In genomic region chr2:135985018-135985825, GRCh38 we compare ENCODE assay signal across 8 cellular contexts.
A peak's percentile ranks its signal among the peaks of the same experiment; 100 is the strongest.
DNase-seq lines count a peak whose midpoint lies in the region; ATAC-seq lines count a peak whose summit lies in the region.

DARS1 (minus strand) TSS chr2:135985626; CDS start chr2:135985468, 158 bp downstream.

- peak; percentile 75 for ATAC-seq in GM19043 (IDR thresholded peaks at IDR 0.05; ENCODE audit: low read depth, unreplicated experiment)
- peak; percentile 88 for ATAC-seq in HG03354 (IDR thresholded peaks at IDR 0.05; ENCODE audit: poor library complexity, severe bottlenecking, unreplicated experiment)
- ATAC-seq in activated CD4-positive, CD25-positive, alpha-beta regulatory T cell treated with anti-CD3 and anti-CD28 coated beads, Interleukin-2, amount 50 U/mL, for 24 hours: peak; percentile 76 to 81

- peak; percentile 74 to 80 for DNase-seq in AML-193 (lab: John Stamatoyannopoulos, UW)
- peak; percentile 88 to 98 for DNase-seq in NCI-H446 (lab: John Stamatoyannopoulos, UW)
- peak; percentile 87 for DNase-seq in cerebellar cortex (ENCODE audit: low spot score)
- DNase-seq in islet precursor cell: peak; percentile 97
- DNase-seq in stimulated activated CD4-positive, alpha-beta T cell treated with anti-CD3 and anti-CD28 coated beads, Interleukin-12 subunit alpha, Interleukin-12 subunit beta, amount 100 ng/mL, for 4 hours: peak; percentile 79

Comparison
In these comparisons a context has a peak if more than half of its experiments do, and no peak if none do; other contexts are left out.
1. Peak in every context shown above with its lines: DNase-seq and ATAC-seq.